ENCODE assay signal across 35 cellular contexts in the genomic region with DNA sequence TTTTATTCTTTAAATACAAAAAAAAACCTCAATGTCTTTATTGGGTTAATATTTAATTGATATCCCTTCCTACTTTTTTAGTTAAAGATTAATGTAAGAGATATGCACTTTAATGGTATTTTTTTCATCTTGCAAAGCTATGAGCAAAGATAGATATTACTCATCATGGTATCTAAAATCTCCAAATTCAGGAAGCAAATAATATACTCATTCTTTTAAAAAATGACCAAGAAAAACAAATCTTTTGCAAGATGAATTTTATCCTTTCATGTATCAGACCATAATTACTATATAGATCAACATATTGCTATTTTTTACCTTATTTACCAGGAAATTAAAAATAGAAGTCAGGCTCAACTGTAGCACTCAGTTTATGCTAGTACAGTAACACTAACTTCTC.
"Had no signal": no experiment of that assay in that cellular context is flagged by ENCODE, and none has a peak within 500 bp of the region (broad histone marks: within the 10 kb centered on the region; RNA-seq: fewer than 3 reads in every experiment).

No MANE protein-coding gene starts in this region.

- FAIRE-seq: colon, K562 had no signal

- H3K4me1 ChIP-seq: SJSA1 had no signal

- H3K36me3 ChIP-seq: brain microvascular endothelial cell, SJSA1 had no signal

- H3K9me3 ChIP-seq: SJSA1 had no signal

- H3K27me3 ChIP-seq: brain microvascular endothelial cell, SJSA1 had no signal

- H3K4me3 ChIP-seq: K562, SJSA1 had no signal

- H3K27ac ChIP-seq: brain microvascular endothelial cell, SJSA1 had no signal

- DNase-seq: activated CD4-positive, alpha-beta T cell treated with anti-CD3 and anti-CD28 coated beads, Interleukin-2, amount 10 ng/mL, durations not matched to agents 24 days and 14 days; activated CD4-positive, alpha-beta T cell treated with anti-CD3 and anti-CD28 coated beads, Interleukin-2, amount 50 U/mL, for 4 hours; activated CD8-positive, alpha-beta T cell treated with anti-CD3 and anti-CD28 coated beads for 36 hours; activated effector memory CD4-positive, alpha-beta T cell treated with anti-CD3 and anti-CD28 coated beads, Interleukin-2, amount 50 U/mL, for 16 hours; activated naive CD4-positive, alpha-beta T cell; activated naive CD4-positive, alpha-beta T cell treated with anti-CD3 and anti-CD28 coated beads, Interleukin-2, amount 50 U/mL, for 16 hours; activated naive CD8-positive, alpha-beta T cell treated with anti-CD3 and anti-CD28 coated beads for 36 hours; activated T-cell treated with anti-CD3 and anti-CD28 coated beads, Interleukin-2, amount 50 U/mL, for 1 hour; activated T-cell treated with anti-CD3 and anti-CD28 coated beads, Interleukin-2, amount 50 U/mL, for 72 hours; amniotic stem cell; aorta; brain microvascular endothelial cell; central memory CD4-positive, alpha-beta T cell; NCI-H1048; NCI-H1105 treated with DMSO at 0.1 percent for 48 hours; NCI-H1436 treated with DMSO at 0.1 percent for 48 hours; NCI-H1694 treated with DMSO at 0.1 percent for 48 hours; NCI-H2029 treated with DMSO at 0.1 percent for 48 hours; NCI-H2107; NCI-H2171 treated with DMSO at 0.1 percent for 48 hours; NCI-H2227 treated with DMSO at 0.1 percent for 48 hours; NCI-H446; NCI-H524; NCI-H69; NK-92 treated with Interleukin-12 subunit alpha and Interleukin-12 subunit beta, amount 100 ng/mL, for 24 hours; OCI-M1; RPMI8226; SHP77 treated with DMSO at 0.1 percent for 48 hours; SW 1271; T1000 had no signal

- ATAC-seq: activated CD8-positive, alpha-beta T cell treated with anti-CD3 and anti-CD28 coated beads for 36 hours; activated T-cell treated with anti-CD3 and anti-CD28 coated beads, Interleukin-2, amount 50 U/mL, for 72 hours; activated T-helper 17 cell treated with anti-CD3 and anti-CD28 coated beads, Interleukin-2, amount 50 U/mL, for 72 hours; K562; Panc1 had no signal
